14 cellular contexts compared by ENCODE assay signal in genomic region chr18:26159353-26159752, GRCh38. TPM values are rescaled to one million over a fixed set of nuclear protein-coding genes. Genes with fewer than 3 reads are reported as not detected.
DNase-seq lines count a peak whose midpoint lies in the region; ATAC-seq, FAIRE-seq and TF ChIP-seq lines count a peak whose summit lies in the region.
"Had no signal": no experiment of that assay in that cellular context is flagged by ENCODE, and none has a peak within 500 bp of the region (broad histone marks: within the 10 kb centered on the region; RNA-seq: fewer than 3 reads in every experiment).

No MANE protein-coding gene starts in this region.

- H3K36me3 Mint-ChIP-seq in natural killer cell = no peaks in the 10 kb centered on the region
- no peaks in the 10 kb centered on the region for H3K36me3 Mint-ChIP-seq in natural killer cell treated with Interleukin-12 subunit alpha and Interleukin-12 subunit beta and Interleukin-15 and Interleukin-18, amount 100 ng/mL, for 72 hours
- H3K36me3 Mint-ChIP-seq: activated naive CD8-positive, alpha-beta T cell treated with anti-CD3 and anti-CD28 coated beads, Interleukin-2, amount 10 ng/mL, durations not matched to agents 7 days and 5 days had no signal

- peaks cover 10 to 21% of the 10 kb centered on the region in 2 donors for H3K27me3 Mint-ChIP-seq in natural killer cell (ENCODE audit: low read depth in 2 of 2)
- no peaks in the 10 kb centered on the region for H3K27me3 Mint-ChIP-seq in natural killer cell treated with Interleukin-12 subunit alpha and Interleukin-12 subunit beta and Interleukin-15 and Interleukin-18, amount 100 ng/mL, for 72 hours
- H3K27me3 Mint-ChIP-seq: activated naive CD8-positive, alpha-beta T cell treated with anti-CD3 and anti-CD28 coated beads, Interleukin-2, amount 10 ng/mL, durations not matched to agents 7 days and 5 days had no signal

- FAIRE-seq in urothelium cell line (lab: Jason Lieb, UNC) = no peak
- FAIRE-seq: frontal cortex had no signal

- no peaks in the 10 kb centered on the region for H3K4me1 Mint-ChIP-seq in natural killer cell
- no peaks in the 10 kb centered on the region for H3K4me1 Mint-ChIP-seq in natural killer cell treated with Interleukin-12 subunit alpha and Interleukin-12 subunit beta and Interleukin-15 and Interleukin-18, amount 100 ng/mL, for 72 hours (ENCODE audit: low read depth in 2 of 2)
- H3K4me1 Mint-ChIP-seq: activated naive CD8-positive, alpha-beta T cell treated with anti-CD3 and anti-CD28 coated beads, Interleukin-2, amount 10 ng/mL, durations not matched to agents 7 days and 5 days had no signal

- ATAC-seq in natural killer cell (no peak), HG03039 (IDR thresholded peaks at IDR 0.05; ENCODE audit: unreplicated experiment) (no peak), HG02642 (IDR thresholded peaks at IDR 0.05; ENCODE audit: poor library complexity, unreplicated experiment) (no peak)
- ATAC-seq in natural killer cell treated with Interleukin-12 subunit alpha and Interleukin-12 subunit beta and Interleukin-15 and Interleukin-18, amount 100 ng/mL, for 72 hours = no peak

- H3K4me3 Mint-ChIP-seq in natural killer cell = no peak overlapping the region
- no peak overlapping the region for H3K4me3 Mint-ChIP-seq in natural killer cell treated with Interleukin-12 subunit alpha and Interleukin-12 subunit beta and Interleukin-15 and Interleukin-18, amount 100 ng/mL, for 72 hours
- H3K4me3 Mint-ChIP-seq: activated naive CD8-positive, alpha-beta T cell treated with anti-CD3 and anti-CD28 coated beads, Interleukin-2, amount 10 ng/mL, durations not matched to agents 7 days and 5 days had no signal

- H3K9me3 Mint-ChIP-seq in natural killer cell = no peaks in the 10 kb centered on the region
- H3K9me3 Mint-ChIP-seq in natural killer cell treated with Interleukin-12 subunit alpha and Interleukin-12 subunit beta and Interleukin-15 and Interleukin-18, amount 100 ng/mL, for 72 hours = no peaks in the 10 kb centered on the region
- H3K9me3 Mint-ChIP-seq: activated naive CD8-positive, alpha-beta T cell treated with anti-CD3 and anti-CD28 coated beads, Interleukin-2, amount 10 ng/mL, durations not matched to agents 7 days and 5 days had no signal

- intact Hi-C loops in natural killer cell (cut with micrococcal nuclease) = no loop called here

- peak; percentile 40 for TF ChIP-seq CTCF in natural killer cell (IDR thresholded peaks at IDR 0.05)

- H3K27ac Mint-ChIP-seq in natural killer cell = no peak overlapping the region
- no peak overlapping the region for H3K27ac Mint-ChIP-seq in natural killer cell treated with Interleukin-12 subunit alpha and Interleukin-12 subunit beta and Interleukin-15 and Interleukin-18, amount 100 ng/mL, for 72 hours
- H3K27ac Mint-ChIP-seq: activated naive CD8-positive, alpha-beta T cell treated with anti-CD3 and anti-CD28 coated beads, Interleukin-2, amount 10 ng/mL, durations not matched to agents 7 days and 5 days had no signal

- DNase-seq in natural killer cell (no peak), NCI-H69 (lab: John Stamatoyannopoulos, UW) (peak; percentile 36), cerebellum (ENCODE audit: low spot score) (peak; percentile 1), urothelium cell line (ENCODE audit: low spot score) (peak; percentile 1), COR-L47 (lab: John Stamatoyannopoulos, UW) (no peak)
- no peak for DNase-seq in natural killer cell treated with Interleukin-12 subunit alpha and Interleukin-12 subunit beta and Interleukin-15 and Interleukin-18, amount 100 ng/mL, for 72 hours (ENCODE audit: low spot score)
- DNase-seq: activated naive CD8-positive, alpha-beta T cell treated with anti-CD3 and anti-CD28 coated beads, Interleukin-2, amount 10 ng/mL, durations not matched to agents 7 days and 5 days; NCI-H2081 treated with DMSO at 0.1 percent for 48 hours; WERI-Rb-1 had no signal

RNA-seq across cellular contexts. Expression of gene PSMA8, which starts 25.7 kb away (rescaled TPM):
- total RNA-seq in natural killer cell (1 to 10 TPM in 1 of 3 donors, not detected in 2; 1.3 TPM), cerebellum (not detected)
- 1 to 10 TPM in 1 of 2 donors, under 1 TPM in 1; 0.31 to 1.3 TPM for total RNA-seq in natural killer cell treated with Interleukin-12 subunit alpha and Interleukin-12 subunit beta and Interleukin-15 and Interleukin-18, amount 100 ng/mL, for 72 hours
- total RNA-seq: frontal cortex, mucosa of gallbladder, temporal lobe had no signal

Comparison
In these comparisons a context has a peak if more than half of its experiments do, and no peak if none do; other contexts are left out.
1. DNase-seq: peak in NCI-H69 (single experiment), cerebellum (single experiment) and urothelium cell line (single experiment); none in natural killer cell (single experiment), natural killer cell treated with Interleukin-12 subunit alpha and Interleukin-12 subunit beta and Interleukin-15 and Interleukin-18, amount 100 ng/mL, for 72 hours (single experiment) and COR-L47 (single experiment).